16 cellular contexts compared by ENCODE assay signal in genomic region chr2:236712961-236713673, GRCh38.
DNase-seq lines count a peak whose midpoint lies in the region; TF ChIP-seq lines count a peak whose summit lies in the region.
"Had no signal": no experiment of that assay in that cellular context is flagged by ENCODE, and none has a peak within 500 bp of the region (broad histone marks: within the 10 kb centered on the region; RNA-seq: fewer than 3 reads in every experiment).

No MANE protein-coding gene starts in this region.

- no peak overlapping the region for H3K4me3 Mint-ChIP-seq in mesothelial cell of epicardium
- H3K4me3 Mint-ChIP-seq: B cell; CD4-positive, alpha-beta memory T cell had no signal

- peaks cover 0 to 2% (median 0%) of the 10 kb centered on the region in 5 donors for H3K27me3 ChIP-seq in subcutaneous abdominal adipose tissue (ENCODE audit: control insufficient read depth in 5 of 5, insufficient read depth in 4 of 5, low read length in 5 of 5)
- no peaks in the 10 kb centered on the region for H3K27me3 ChIP-seq in ascending aorta
- peaks cover 6% of the 10 kb centered on the region for H3K27me3 ChIP-seq in effector memory CD4-positive, alpha-beta T cell (replicated peaks; ENCODE audit: control insufficient read depth, insufficient read depth, low read length, poor library complexity, severe bottlenecking)
- H3K27me3 ChIP-seq: Peyer's patch had no signal

- DNase-seq in ELF-1 (ENCODE audit: low read depth, low spot score) (peak; percentile 79), astrocyte of the hippocampus (ENCODE audit: low read depth, low spot score) (peak; percentile 41), mesothelial cell of epicardium (ENCODE audit: low spot score in 2 of 2, unreplicated experiment in 2 of 2) (no peak), ascending aorta (ENCODE audit: low spot score in 2 of 2) (no peak), NCI-H510A treated with DMSO at 0.1 percent for 48 hours (lab: John Stamatoyannopoulos, UW) (no peak)
- no peak for DNase-seq in effector memory CD4-positive, alpha-beta T cell
- DNase-seq: ACHN; CD4-positive, alpha-beta memory T cell; Karpas-422; NCI-H1930; NCI-H2171 treated with DMSO at 0.1 percent for 48 hours; NCI-H82; Peyer's patch; Right ventricle myocardium superior had no signal

- H3K9ac ChIP-seq in subcutaneous abdominal adipose tissue (ENCODE audit: low read length in 5 of 5), result no peak overlapping the region

- intact Hi-C loops in ascending aorta (cut with DNase I), result no loop called here

- H3K4me3 ChIP-seq in subcutaneous abdominal adipose tissue (ENCODE audit: low read depth in 1 of 5, low read length in 5 of 5) (no peak overlapping the region), ascending aorta (no peak overlapping the region)
- H3K4me3 ChIP-seq in effector memory CD4-positive, alpha-beta T cell (ENCODE audit: insufficient read depth, low read depth, low read length, poor library complexity, severe bottlenecking), result no peak overlapping the region
- H3K4me3 ChIP-seq: Peyer's patch had no signal

- H3K27me3 Mint-ChIP-seq in mesothelial cell of epicardium (ENCODE audit: low read depth), result no peaks in the 10 kb centered on the region

- no peak for TF ChIP-seq CTCF in mesothelial cell of epicardium (IDR thresholded peaks at IDR 0.05; ENCODE audit: unreplicated experiment)
- TF ChIP-seq CTCF in ascending aorta (IDR thresholded peaks at IDR 0.05), result no peak

- H3K4me1 ChIP-seq in subcutaneous abdominal adipose tissue (ENCODE audit: control insufficient read depth in 5 of 5, insufficient read depth in 5 of 5, low read length in 5 of 5) (peaks cover 6 to 37% (median 24%) of the 10 kb centered on the region in 5 donors), ascending aorta (peaks cover 0 to 8% of the 10 kb centered on the region in 2 donors)
- H3K4me1 ChIP-seq in effector memory CD4-positive, alpha-beta T cell (ENCODE audit: control insufficient read depth, insufficient read depth, low read length, poor library complexity, severe bottlenecking), result no peaks in the 10 kb centered on the region
- H3K4me1 ChIP-seq: Peyer's patch had no signal

- H3K9me3 ChIP-seq in subcutaneous abdominal adipose tissue (ENCODE audit: control insufficient read depth in 5 of 5, low read length in 5 of 5), result no peaks in the 10 kb centered on the region
- no peaks in the 10 kb centered on the region for H3K9me3 ChIP-seq in ascending aorta
- H3K9me3 ChIP-seq in effector memory CD4-positive, alpha-beta T cell (ENCODE audit: control insufficient read depth, low read length), result no peaks in the 10 kb centered on the region
- H3K9me3 ChIP-seq: Peyer's patch had no signal

- H3K36me3 Mint-ChIP-seq in mesothelial cell of epicardium, result no peaks in the 10 kb centered on the region
- H3K36me3 Mint-ChIP-seq: CD4-positive, alpha-beta memory T cell had no signal

- H3K36me3 ChIP-seq in subcutaneous abdominal adipose tissue (ENCODE audit: control insufficient read depth in 5 of 5, insufficient read depth in 5 of 5, low read length in 5 of 5) (no peaks in the 10 kb centered on the region), ascending aorta (no peaks in the 10 kb centered on the region)
- H3K36me3 ChIP-seq in effector memory CD4-positive, alpha-beta T cell (ENCODE audit: control insufficient read depth, insufficient read depth, low read length), result no peaks in the 10 kb centered on the region
- H3K36me3 ChIP-seq: Peyer's patch had no signal

- H3K27ac ChIP-seq in subcutaneous abdominal adipose tissue (ENCODE audit: low read depth, low read length) (peak overlapping the region; percentile 38), ascending aorta (no peak overlapping the region)
- H3K27ac ChIP-seq in effector memory CD4-positive, alpha-beta T cell (ENCODE audit: insufficient read depth, low read length, poor library complexity, severe bottlenecking), result no peak overlapping the region
- H3K27ac ChIP-seq: Peyer's patch had no signal

- H3K4me1 Mint-ChIP-seq in mesothelial cell of epicardium, result peaks cover 51% of the 10 kb centered on the region
- H3K4me1 Mint-ChIP-seq: B cell; CD4-positive, alpha-beta memory T cell had no signal

- peak overlapping the region; percentile 93 for H3K27ac Mint-ChIP-seq in mesothelial cell of epicardium
- H3K27ac Mint-ChIP-seq: B cell; CD4-positive, alpha-beta memory T cell had no signal

- no peaks in the 10 kb centered on the region for H3K9me3 Mint-ChIP-seq in mesothelial cell of epicardium
- H3K9me3 Mint-ChIP-seq: CD4-positive, alpha-beta memory T cell had no signal

Comparison
In these comparisons a context has a peak if more than half of its experiments do, and no peak if none do; other contexts are left out.
1. DNase-seq: peak in ELF-1 (single experiment) and astrocyte of the hippocampus (single experiment); none in mesothelial cell of epicardium (0 of 2), ascending aorta (0 of 2), effector memory CD4-positive, alpha-beta T cell (0 of 3) and NCI-H510A treated with DMSO at 0.1 percent for 48 hours (single experiment).